1 cellular context compared by ENCODE assay signal in the genomic region with DNA sequence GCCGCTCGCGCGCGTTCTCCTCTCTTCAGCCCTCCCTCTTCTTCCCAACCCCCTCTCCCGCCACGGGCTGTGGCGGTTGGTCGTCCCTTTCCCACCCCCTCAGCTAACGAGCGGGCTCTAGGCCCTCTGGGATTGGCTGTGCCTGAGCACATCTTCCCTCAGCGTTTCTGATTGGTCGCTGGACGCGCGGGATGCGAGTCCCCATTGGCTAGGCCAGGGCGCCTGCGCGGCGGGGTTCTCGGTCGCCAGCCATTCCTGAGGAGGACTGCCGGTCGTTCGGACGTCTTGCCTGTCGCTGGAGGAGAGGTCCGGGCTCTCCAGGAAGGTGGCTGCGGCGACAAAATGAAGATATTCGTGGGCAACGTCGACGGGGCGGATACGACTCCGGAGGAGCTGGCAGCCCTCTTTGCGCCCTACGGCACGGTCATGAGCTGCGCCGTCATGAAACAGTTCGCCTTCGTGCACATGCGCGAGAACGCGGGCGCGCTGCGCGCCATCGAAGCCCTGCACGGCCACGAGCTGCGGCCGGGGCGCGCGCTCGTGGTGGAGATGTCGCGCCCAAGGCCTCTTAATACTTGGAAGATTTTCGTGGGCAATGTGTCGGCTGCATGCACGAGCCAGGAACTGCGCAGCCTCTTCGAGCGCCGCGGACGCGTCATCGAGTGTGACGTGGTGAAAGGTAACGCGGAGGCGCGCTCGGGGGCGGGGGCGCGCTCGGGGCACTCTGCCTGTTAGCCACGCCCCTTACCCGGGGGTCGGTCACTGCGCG.
TF ChIP-seq lines count a peak whose summit lies in the region.

A gene with protein sequence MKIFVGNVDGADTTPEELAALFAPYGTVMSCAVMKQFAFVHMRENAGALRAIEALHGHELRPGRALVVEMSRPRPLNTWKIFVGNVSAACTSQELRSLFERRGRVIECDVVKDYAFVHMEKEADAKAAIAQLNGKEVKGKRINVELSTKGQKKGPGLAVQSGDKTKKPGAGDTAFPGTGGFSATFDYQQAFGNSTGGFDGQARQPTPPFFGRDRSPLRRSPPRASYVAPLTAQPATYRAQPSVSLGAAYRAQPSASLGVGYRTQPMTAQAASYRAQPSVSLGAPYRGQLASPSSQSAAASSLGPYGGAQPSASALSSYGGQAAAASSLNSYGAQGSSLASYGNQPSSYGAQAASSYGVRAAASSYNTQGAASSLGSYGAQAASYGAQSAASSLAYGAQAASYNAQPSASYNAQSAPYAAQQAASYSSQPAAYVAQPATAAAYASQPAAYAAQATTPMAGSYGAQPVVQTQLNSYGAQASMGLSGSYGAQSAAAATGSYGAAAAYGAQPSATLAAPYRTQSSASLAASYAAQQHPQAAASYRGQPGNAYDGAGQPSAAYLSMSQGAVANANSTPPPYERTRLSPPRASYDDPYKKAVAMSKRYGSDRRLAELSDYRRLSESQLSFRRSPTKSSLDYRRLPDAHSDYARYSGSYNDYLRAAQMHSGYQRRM (plus strand): TSS at position 252 of the 769 bp plus-strand sequence. CDS start 91 bp downstream, at position 343.

TF ChIP-seq in GM12878, 131 proteins besides CTCF, POLR2A, EP300 and RAD21 (continued from another document and continues in another):
- TF ChIP-seq, protein P1, sequence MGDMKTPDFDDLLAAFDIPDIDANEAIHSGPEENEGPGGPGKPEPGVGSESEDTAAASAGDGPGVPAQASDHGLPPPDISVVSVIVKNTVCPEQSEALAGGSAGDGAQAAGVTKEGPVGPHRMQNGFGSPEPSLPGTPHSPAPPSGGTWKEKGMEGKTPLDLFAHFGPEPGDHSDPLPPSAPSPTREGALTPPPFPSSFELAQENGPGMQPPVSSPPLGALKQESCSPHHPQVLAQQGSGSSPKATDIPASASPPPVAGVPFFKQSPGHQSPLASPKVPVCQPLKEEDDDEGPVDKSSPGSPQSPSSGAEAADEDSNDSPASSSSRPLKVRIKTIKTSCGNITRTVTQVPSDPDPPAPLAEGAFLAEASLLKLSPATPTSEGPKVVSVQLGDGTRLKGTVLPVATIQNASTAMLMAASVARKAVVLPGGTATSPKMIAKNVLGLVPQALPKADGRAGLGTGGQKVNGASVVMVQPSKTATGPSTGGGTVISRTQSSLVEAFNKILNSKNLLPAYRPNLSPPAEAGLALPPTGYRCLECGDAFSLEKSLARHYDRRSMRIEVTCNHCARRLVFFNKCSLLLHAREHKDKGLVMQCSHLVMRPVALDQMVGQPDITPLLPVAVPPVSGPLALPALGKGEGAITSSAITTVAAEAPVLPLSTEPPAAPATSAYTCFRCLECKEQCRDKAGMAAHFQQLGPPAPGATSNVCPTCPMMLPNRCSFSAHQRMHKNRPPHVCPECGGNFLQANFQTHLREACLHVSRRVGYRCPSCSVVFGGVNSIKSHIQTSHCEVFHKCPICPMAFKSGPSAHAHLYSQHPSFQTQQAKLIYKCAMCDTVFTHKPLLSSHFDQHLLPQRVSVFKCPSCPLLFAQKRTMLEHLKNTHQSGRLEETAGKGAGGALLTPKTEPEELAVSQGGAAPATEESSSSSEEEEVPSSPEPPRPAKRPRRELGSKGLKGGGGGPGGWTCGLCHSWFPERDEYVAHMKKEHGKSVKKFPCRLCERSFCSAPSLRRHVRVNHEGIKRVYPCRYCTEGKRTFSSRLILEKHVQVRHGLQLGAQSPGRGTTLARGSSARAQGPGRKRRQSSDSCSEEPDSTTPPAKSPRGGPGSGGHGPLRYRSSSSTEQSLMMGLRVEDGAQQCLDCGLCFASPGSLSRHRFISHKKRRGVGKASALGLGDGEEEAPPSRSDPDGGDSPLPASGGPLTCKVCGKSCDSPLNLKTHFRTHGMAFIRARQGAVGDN (IDR thresholded peaks at IDR 0.05): peak; percentile 68; the same call in 1 of the 2 replicates
- no peak for TF ChIP-seq STAT1 (conservative IDR thresholded peaks at IDR 0.05)
- TF ChIP-seq ZNF622 (IDR thresholded peaks at IDR 0.05): no peak
- TF ChIP-seq TAF1 (IDR thresholded peaks at IDR 0.05; ENCODE audit: borderline replicate concordance, low read depth, low read length): peak; percentile 96
- TF ChIP-seq SUZ12 (IDR thresholded peaks at IDR 0.05; ENCODE audit: unreplicated experiment): no peak
- TF ChIP-seq SRF (IDR thresholded peaks at IDR 0.05; ENCODE audit: low read depth in 2 of 2, low read length in 2 of 2): no peak
- TF ChIP-seq LARP7 (IDR thresholded peaks at IDR 0.05): peak; percentile 82
- TF ChIP-seq NFXL1 (IDR thresholded peaks at IDR 0.05; ENCODE audit: borderline replicate concordance): no peak
- TF ChIP-seq, protein P2, sequence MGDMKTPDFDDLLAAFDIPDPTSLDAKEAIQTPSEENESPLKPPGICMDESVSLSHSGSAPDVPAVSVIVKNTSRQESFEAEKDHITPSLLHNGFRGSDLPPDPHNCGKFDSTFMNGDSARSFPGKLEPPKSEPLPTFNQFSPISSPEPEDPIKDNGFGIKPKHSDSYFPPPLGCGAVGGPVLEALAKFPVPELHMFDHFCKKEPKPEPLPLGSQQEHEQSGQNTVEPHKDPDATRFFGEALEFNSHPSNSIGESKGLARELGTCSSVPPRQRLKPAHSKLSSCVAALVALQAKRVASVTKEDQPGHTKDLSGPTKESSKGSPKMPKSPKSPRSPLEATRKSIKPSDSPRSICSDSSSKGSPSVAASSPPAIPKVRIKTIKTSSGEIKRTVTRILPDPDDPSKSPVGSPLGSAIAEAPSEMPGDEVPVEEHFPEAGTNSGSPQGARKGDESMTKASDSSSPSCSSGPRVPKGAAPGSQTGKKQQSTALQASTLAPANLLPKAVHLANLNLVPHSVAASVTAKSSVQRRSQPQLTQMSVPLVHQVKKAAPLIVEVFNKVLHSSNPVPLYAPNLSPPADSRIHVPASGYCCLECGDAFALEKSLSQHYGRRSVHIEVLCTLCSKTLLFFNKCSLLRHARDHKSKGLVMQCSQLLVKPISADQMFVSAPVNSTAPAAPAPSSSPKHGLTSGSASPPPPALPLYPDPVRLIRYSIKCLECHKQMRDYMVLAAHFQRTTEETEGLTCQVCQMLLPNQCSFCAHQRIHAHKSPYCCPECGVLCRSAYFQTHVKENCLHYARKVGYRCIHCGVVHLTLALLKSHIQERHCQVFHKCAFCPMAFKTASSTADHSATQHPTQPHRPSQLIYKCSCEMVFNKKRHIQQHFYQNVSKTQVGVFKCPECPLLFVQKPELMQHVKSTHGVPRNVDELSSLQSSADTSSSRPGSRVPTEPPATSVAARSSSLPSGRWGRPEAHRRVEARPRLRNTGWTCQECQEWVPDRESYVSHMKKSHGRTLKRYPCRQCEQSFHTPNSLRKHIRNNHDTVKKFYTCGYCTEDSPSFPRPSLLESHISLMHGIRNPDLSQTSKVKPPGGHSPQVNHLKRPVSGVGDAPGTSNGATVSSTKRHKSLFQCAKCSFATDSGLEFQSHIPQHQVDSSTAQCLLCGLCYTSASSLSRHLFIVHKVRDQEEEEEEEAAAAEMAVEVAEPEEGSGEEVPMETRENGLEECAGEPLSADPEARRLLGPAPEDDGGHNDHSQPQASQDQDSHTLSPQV (IDR thresholded peaks at IDR 0.05): no peak
- TF ChIP-seq, protein P3, sequence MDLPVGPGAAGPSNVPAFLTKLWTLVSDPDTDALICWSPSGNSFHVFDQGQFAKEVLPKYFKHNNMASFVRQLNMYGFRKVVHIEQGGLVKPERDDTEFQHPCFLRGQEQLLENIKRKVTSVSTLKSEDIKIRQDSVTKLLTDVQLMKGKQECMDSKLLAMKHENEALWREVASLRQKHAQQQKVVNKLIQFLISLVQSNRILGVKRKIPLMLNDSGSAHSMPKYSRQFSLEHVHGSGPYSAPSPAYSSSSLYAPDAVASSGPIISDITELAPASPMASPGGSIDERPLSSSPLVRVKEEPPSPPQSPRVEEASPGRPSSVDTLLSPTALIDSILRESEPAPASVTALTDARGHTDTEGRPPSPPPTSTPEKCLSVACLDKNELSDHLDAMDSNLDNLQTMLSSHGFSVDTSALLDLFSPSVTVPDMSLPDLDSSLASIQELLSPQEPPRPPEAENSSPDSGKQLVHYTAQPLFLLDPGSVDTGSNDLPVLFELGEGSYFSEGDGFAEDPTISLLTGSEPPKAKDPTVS (IDR thresholded peaks at IDR 0.05; ENCODE audit: low read depth, low read length): no peak
- TF ChIP-seq CBFB (IDR thresholded peaks at IDR 0.05; ENCODE audit: low read depth): peak; percentile 94
- TF ChIP-seq, protein P4, sequence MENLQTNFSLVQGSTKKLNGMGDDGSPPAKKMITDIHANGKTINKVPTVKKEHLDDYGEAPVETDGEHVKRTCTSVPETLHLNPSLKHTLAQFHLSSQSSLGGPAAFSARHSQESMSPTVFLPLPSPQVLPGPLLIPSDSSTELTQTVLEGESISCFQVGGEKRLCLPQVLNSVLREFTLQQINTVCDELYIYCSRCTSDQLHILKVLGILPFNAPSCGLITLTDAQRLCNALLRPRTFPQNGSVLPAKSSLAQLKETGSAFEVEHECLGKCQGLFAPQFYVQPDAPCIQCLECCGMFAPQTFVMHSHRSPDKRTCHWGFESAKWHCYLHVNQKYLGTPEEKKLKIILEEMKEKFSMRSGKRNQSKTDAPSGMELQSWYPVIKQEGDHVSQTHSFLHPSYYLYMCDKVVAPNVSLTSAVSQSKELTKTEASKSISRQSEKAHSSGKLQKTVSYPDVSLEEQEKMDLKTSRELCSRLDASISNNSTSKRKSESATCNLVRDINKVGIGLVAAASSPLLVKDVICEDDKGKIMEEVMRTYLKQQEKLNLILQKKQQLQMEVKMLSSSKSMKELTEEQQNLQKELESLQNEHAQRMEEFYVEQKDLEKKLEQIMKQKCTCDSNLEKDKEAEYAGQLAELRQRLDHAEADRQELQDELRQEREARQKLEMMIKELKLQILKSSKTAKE (IDR thresholded peaks at IDR 0.05; ENCODE audit: low read depth, poor library complexity, severe bottlenecking): no peak
- TF ChIP-seq POLR2AphosphoS5 (IDR thresholded peaks at IDR 0.05; ENCODE audit: low read length): peak; percentile 99
- TF ChIP-seq, protein P5, sequence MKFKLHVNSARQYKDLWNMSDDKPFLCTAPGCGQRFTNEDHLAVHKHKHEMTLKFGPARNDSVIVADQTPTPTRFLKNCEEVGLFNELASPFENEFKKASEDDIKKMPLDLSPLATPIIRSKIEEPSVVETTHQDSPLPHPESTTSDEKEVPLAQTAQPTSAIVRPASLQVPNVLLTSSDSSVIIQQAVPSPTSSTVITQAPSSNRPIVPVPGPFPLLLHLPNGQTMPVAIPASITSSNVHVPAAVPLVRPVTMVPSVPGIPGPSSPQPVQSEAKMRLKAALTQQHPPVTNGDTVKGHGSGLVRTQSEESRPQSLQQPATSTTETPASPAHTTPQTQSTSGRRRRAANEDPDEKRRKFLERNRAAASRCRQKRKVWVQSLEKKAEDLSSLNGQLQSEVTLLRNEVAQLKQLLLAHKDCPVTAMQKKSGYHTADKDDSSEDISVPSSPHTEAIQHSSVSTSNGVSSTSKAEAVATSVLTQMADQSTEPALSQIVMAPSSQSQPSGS (IDR thresholded peaks at IDR 0.05; ENCODE audit: low read length): no peak
- no peak for TF ChIP-seq PAX5 (IDR thresholded peaks at IDR 0.05; ENCODE audit: borderline replicate concordance, low read depth, low read length)
- TF ChIP-seq, protein P6, sequence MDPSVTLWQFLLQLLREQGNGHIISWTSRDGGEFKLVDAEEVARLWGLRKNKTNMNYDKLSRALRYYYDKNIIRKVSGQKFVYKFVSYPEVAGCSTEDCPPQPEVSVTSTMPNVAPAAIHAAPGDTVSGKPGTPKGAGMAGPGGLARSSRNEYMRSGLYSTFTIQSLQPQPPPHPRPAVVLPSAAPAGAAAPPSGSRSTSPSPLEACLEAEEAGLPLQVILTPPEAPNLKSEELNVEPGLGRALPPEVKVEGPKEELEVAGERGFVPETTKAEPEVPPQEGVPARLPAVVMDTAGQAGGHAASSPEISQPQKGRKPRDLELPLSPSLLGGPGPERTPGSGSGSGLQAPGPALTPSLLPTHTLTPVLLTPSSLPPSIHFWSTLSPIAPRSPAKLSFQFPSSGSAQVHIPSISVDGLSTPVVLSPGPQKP (IDR thresholded peaks at IDR 0.05; ENCODE audit: low read depth, low read length): no peak
- TF ChIP-seq HDAC2 (IDR thresholded peaks at IDR 0.05): no peak
- TF ChIP-seq, protein P7, sequence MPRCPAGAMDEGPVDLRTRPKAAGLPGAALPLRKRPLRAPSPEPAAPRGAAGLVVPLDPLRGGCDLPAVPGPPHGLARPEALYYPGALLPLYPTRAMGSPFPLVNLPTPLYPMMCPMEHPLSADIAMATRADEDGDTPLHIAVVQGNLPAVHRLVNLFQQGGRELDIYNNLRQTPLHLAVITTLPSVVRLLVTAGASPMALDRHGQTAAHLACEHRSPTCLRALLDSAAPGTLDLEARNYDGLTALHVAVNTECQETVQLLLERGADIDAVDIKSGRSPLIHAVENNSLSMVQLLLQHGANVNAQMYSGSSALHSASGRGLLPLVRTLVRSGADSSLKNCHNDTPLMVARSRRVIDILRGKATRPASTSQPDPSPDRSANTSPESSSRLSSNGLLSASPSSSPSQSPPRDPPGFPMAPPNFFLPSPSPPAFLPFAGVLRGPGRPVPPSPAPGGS (IDR thresholded peaks at IDR 0.05; ENCODE audit: borderline replicate concordance, insufficient read depth, low read depth, low read length, poor library complexity, severe bottlenecking): no peak
- TF ChIP-seq, protein P8, sequence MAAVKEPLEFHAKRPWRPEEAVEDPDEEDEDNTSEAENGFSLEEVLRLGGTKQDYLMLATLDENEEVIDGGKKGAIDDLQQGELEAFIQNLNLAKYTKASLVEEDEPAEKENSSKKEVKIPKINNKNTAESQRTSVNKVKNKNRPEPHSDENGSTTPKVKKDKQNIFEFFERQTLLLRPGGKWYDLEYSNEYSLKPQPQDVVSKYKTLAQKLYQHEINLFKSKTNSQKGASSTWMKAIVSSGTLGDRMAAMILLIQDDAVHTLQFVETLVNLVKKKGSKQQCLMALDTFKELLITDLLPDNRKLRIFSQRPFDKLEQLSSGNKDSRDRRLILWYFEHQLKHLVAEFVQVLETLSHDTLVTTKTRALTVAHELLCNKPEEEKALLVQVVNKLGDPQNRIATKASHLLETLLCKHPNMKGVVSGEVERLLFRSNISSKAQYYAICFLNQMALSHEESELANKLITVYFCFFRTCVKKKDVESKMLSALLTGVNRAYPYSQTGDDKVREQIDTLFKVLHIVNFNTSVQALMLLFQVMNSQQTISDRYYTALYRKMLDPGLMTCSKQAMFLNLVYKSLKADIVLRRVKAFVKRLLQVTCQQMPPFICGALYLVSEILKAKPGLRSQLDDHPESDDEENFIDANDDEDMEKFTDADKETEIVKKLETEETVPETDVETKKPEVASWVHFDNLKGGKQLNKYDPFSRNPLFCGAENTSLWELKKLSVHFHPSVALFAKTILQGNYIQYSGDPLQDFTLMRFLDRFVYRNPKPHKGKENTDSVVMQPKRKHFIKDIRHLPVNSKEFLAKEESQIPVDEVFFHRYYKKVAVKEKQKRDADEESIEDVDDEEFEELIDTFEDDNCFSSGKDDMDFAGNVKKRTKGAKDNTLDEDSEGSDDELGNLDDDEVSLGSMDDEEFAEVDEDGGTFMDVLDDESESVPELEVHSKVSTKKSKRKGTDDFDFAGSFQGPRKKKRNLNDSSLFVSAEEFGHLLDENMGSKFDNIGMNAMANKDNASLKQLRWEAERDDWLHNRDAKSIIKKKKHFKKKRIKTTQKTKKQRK (IDR thresholded peaks at IDR 0.05; ENCODE audit: low read depth, low read length): peak; percentile 44; the same call in 1 of the 2 replicates
- TF ChIP-seq CREM (IDR thresholded peaks at IDR 0.05; ENCODE audit: low read depth): peak; percentile 86
- peak; percentile 98 for TF ChIP-seq POLR2AphosphoS2 (IDR thresholded peaks at IDR 0.05; ENCODE audit: low read depth, low read length)
- TF ChIP-seq BCL11A (IDR thresholded peaks at IDR 0.05; ENCODE audit: low read depth, low read length): no peak
- TF ChIP-seq, protein P9, sequence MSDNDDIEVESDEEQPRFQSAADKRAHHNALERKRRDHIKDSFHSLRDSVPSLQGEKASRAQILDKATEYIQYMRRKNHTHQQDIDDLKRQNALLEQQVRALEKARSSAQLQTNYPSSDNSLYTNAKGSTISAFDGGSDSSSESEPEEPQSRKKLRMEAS (IDR thresholded peaks at IDR 0.05; ENCODE audit: low read depth, low read length): peak; percentile 75
- peak; percentile 62 for TF ChIP-seq NRF1 (conservative IDR thresholded peaks at IDR 0.05; ENCODE audit: low read depth, low read length)
- TF ChIP-seq NR2F1 (conservative IDR thresholded peaks at IDR 0.05): no peak; the same call in 1 of the 2 replicates
- no peak for TF ChIP-seq SMAD1 (IDR thresholded peaks at IDR 0.05; ENCODE audit: low read depth, partially characterized antibody)
- peak; percentile 44; the same call in 1 of the 2 replicates for TF ChIP-seq IKZF1 (conservative IDR thresholded peaks at IDR 0.05)
